8 cellular contexts compared by ENCODE assay signal in the genomic region with DNA sequence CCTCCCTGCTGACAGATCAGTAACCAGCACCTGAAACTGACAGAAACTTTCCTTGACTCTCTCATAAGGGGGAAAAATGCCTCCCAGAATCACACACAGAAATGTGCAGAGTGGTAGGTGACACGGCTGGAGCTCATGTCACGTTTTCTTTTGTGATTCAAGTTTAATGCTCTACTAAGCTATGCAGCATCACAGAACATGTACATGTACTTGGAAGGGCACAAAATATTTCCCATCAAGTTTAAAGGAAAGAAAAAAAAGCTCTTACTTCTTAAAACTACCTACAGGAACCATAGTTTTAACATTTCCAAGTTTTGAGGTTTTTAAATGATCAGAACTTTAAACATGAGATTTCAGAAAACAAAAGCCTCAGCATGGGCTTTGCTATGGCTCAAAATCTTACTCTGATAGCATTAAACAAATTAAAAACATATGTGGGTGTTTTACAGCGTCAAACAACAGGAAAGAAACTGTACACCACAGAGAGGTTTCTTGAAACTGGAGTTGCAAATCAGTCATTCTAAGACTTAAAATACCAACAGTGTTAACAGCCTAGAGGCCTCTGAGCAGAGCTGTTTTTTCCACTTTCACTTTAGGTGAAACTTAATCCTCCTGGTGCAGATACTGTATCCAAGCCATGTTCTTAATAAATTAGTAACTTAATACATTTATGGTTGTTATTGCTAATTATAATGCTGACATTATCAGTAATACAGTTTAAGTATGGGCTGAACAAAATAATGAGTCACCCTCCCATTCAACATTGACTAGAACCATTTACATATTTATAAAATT. TPM values are rescaled to one million over a fixed set of nuclear protein-coding genes. Genes with fewer than 3 reads are reported as not detected.
DNase-seq lines count a peak whose midpoint lies in the region; ATAC-seq, FAIRE-seq and TF ChIP-seq lines count a peak whose summit lies in the region.

No MANE protein-coding gene starts in this region.

- H3K27me3 Mint-ChIP-seq in mesothelial cell of epicardium (ENCODE audit: low read depth) = no peaks in the 10 kb centered on the region

- DNase-seq in GM20000 (ENCODE audit: low spot score) = peak; percentile 85
- DNase-seq in astrocyte of the hippocampus (ENCODE audit: low read depth, low spot score) = peak; percentile 69
- no peak for DNase-seq in mesothelial cell of epicardium (ENCODE audit: low spot score in 2 of 2, unreplicated experiment in 2 of 2)
- no peak for DNase-seq in NCI-H187 (lab: John Stamatoyannopoulos, UW)
- no peak for DNase-seq in GDM1 (lab: John Stamatoyannopoulos, UW)
- DNase-seq in cerebellum (ENCODE audit: low spot score) = no peak

- peaks cover 3% of the 10 kb centered on the region for H3K36me3 Mint-ChIP-seq in mesothelial cell of epicardium

- H3K27ac Mint-ChIP-seq in mesothelial cell of epicardium = peak overlapping the region; percentile 97

- TF ChIP-seq CTCF in GM20000 (IDR thresholded peaks at IDR 0.05; ENCODE audit: extremely low read depth, missing control alignments) (no peak), mesothelial cell of epicardium (IDR thresholded peaks at IDR 0.05; ENCODE audit: unreplicated experiment) (no peak)

- peak; percentile 68 for ATAC-seq in HG03571 (IDR thresholded peaks at IDR 0.05; ENCODE audit: unreplicated experiment)

- no peaks in the 10 kb centered on the region for H3K9me3 Mint-ChIP-seq in mesothelial cell of epicardium

- FAIRE-seq in G401.6 (lab: Jason Lieb, UNC) = peak; percentile 98

- no peak overlapping the region for H3K4me3 Mint-ChIP-seq in mesothelial cell of epicardium

- H3K4me1 Mint-ChIP-seq in mesothelial cell of epicardium = peaks cover 81% of the 10 kb centered on the region

RNA-seq across cellular contexts. Expression of a gene that starts 30.1 kb away (rescaled TPM):
- total RNA-seq in mesothelial cell of epicardium = 19.1 to 20.8 TPM (median 20.6 TPM) in 3 replicates
- 22.5 TPM for total RNA-seq in cerebellum

Comparison
In these comparisons a context has a peak if more than half of its experiments do, and no peak if none do; other contexts are left out.
1. DNase-seq: peak in GM20000 (single experiment) and astrocyte of the hippocampus (single experiment); none in mesothelial cell of epicardium (0 of 2), NCI-H187 (0 of 2), GDM1 (single experiment) and cerebellum (single experiment).